ENCODE assay signal across 8 cellular contexts in genomic region chr4:40908702-40909362, GRCh38.
A peak's percentile ranks its signal among the peaks of the same experiment; 100 is the strongest.
DNase-seq lines count a peak whose midpoint lies in the region; ATAC-seq and TF ChIP-seq lines count a peak whose summit lies in the region.

No MANE protein-coding gene starts in this region.

- no peak overlapping the region for H3K27ac ChIP-seq in liver (ENCODE audit: low read depth in 1 of 2, low read length in 2 of 2)

- WGBS in liver = 60% methylated on average over 12 of the region's 12 CpGs

- H3K4me1 Mint-ChIP-seq in chondrocyte (ENCODE audit: low read depth) = peaks cover 41% of the 10 kb centered on the region

- H3K4me3 Mint-ChIP-seq in chondrocyte (ENCODE audit: unreplicated experiment) = no peak overlapping the region

- CTCF ChIA-PET in BJ (lab: Yijun Ruan, JAX) = interaction anchor here (0.6 to 10.1 kb wide), 10 partner anchors 9 to 344 kb away, joined by 3 to 181 read pairs (median 4); no protein-coding TSS in a partner anchor

- no peaks in the 10 kb centered on the region for H3K9me3 ChIP-seq in liver (ENCODE audit: control insufficient read depth in 4 of 4, low read length in 3 of 4)

- H3K27me3 ChIP-seq in BJ (ENCODE audit: control insufficient read depth, insufficient read depth, low read length) (no peaks in the 10 kb centered on the region), liver (ENCODE audit: control insufficient read depth in 4 of 4, insufficient read depth in 4 of 4, low read length in 3 of 4) (no peaks in the 10 kb centered on the region)

- H3K9me3 Mint-ChIP-seq in chondrocyte (ENCODE audit: low read depth) = no peaks in the 10 kb centered on the region

- no peaks in the 10 kb centered on the region for H3K36me3 Mint-ChIP-seq in chondrocyte (ENCODE audit: low read depth)

- H3K4me3 ChIP-seq in BJ (ENCODE audit: low read depth, low read length) = no peak overlapping the region
- H3K4me3 ChIP-seq in liver (ENCODE audit: low read depth in 1 of 3, low read length in 3 of 3) = no peak overlapping the region

- no peak overlapping the region for H3K9ac ChIP-seq in liver (ENCODE audit: low read depth in 1 of 2, low read length in 2 of 2)

- POLR2A ChIA-PET in BJ (lab: Charles Lee) = no interaction called here

- no peaks in the 10 kb centered on the region for H3K27me3 Mint-ChIP-seq in chondrocyte (ENCODE audit: low read depth)

- H3K4me1 ChIP-seq in liver (ENCODE audit: control insufficient read depth in 4 of 4, insufficient read depth in 4 of 4, low read length in 3 of 4) = no peaks in the 10 kb centered on the region

- TF ChIP-seq CTCF in BJ (IDR thresholded peaks at IDR 0.05; ENCODE audit: insufficient read depth, low read depth, low read length) (peak; percentile 91), chondrocyte (IDR thresholded peaks at IDR 0.05) (peak; percentile 97), liver (IDR thresholded peaks at IDR 0.05; ENCODE audit: low read depth, low read length, missing input control) (peak; percentile 80)

- H3K27ac Mint-ChIP-seq in chondrocyte (ENCODE audit: unreplicated experiment) = peak overlapping the region; percentile 75

- ATAC-seq in HG03280 (IDR thresholded peaks at IDR 0.05; ENCODE audit: unreplicated experiment) = peak; percentile 94

- H3K36me3 ChIP-seq in BJ (ENCODE audit: control insufficient read depth, insufficient read depth, low read length) (peaks cover 1% of the 10 kb centered on the region; the same call in 1 of the 2 replicates), liver (ENCODE audit: control insufficient read depth in 4 of 4, insufficient read depth in 3 of 4, low read depth in 1 of 4, low read length in 3 of 4) (no peaks in the 10 kb centered on the region)

- TF ChIP-seq RAD21 in liver (IDR thresholded peaks at IDR 0.05) = peak; percentile 73 to 79

- DNase-seq in BJ (ENCODE audit: low read depth) (no peak), GM19238 (ENCODE audit: insufficient read length, low spot score) (peak; percentile 68), NCI-H446 (lab: John Stamatoyannopoulos, UW) (peak; percentile 44 to 68), chondrocyte (ENCODE audit: low spot score) (no peak)
- peak; percentile 70 for DNase-seq in activated CD4-positive, CD25-positive, alpha-beta regulatory T cell treated with anti-CD3 and anti-CD28 coated beads, Interleukin-2, amount 50 U/mL, for 72 hours
- peak in 2 of 3 donors; percentile 19 to 46 for DNase-seq in stimulated activated CD4-positive, alpha-beta T cell treated with anti-CD3 and anti-CD28 coated beads, TNF-alpha, amount 100 ng/mL, for 1 hour (ENCODE audit: low read depth in 3 of 3, low spot score in 1 of 3)

TF ChIP-seq in liver, 16 proteins besides CTCF, POLR2A, EP300 and RAD21:
- TF ChIP-seq HNF4A (conservative IDR thresholded peaks at IDR 0.05) (no peak), FOXA1 (IDR thresholded peaks at IDR 0.05) (no peak), SP1 (IDR thresholded peaks at IDR 0.05) (no peak), FOXA2 (IDR thresholded peaks at IDR 0.05) (no peak), JUND (IDR thresholded peaks at IDR 0.05) (no peak)

Comparison
In these comparisons a context has a peak if more than half of its experiments do, and no peak if none do; other contexts are left out.
1. DNase-seq: peak in GM19238 (single experiment), NCI-H446 (2 of 2), activated CD4-positive, CD25-positive, alpha-beta regulatory T cell treated with anti-CD3 and anti-CD28 coated beads, Interleukin-2, amount 50 U/mL, for 72 hours (single experiment) and stimulated activated CD4-positive, alpha-beta T cell treated with anti-CD3 and anti-CD28 coated beads, TNF-alpha, amount 100 ng/mL, for 1 hour (2 of 3); none in BJ (single experiment) and chondrocyte (single experiment).
2. Peak in every context shown above with its lines, with median percentiles within 50 percentile points of each other: CTCF ChIP-seq.